8 cellular contexts compared by ENCODE assay signal in genomic region chr5:171419663-171420428, GRCh38. TPM values are rescaled to one million over a fixed set of nuclear protein-coding genes. Genes with fewer than 3 reads are reported as not detected.
DNase-seq lines count a peak whose midpoint lies in the region; ATAC-seq and TF ChIP-seq lines count a peak whose summit lies in the region.

No MANE protein-coding gene starts in this region.

- DNase-seq in EH (ENCODE audit: low read depth) (peak; percentile 37), NCI-H226 (peak; percentile 16), astrocyte of the cerebellum (ENCODE audit: low read depth) (no peak), spleen (peak; percentile 69), NCI-H2107 (lab: John Stamatoyannopoulos, UW) (no peak)

- WGBS in spleen, 5 donors = 0 to 2% (median 1%) methylated on average over 52 to 99 of the region's 99 CpGs

- H3K4me3 ChIP-seq in astrocyte of the cerebellum (ENCODE audit: low read depth, low read length) (peak overlapping the region; percentile 49), iPS-15b (ENCODE audit: low read depth, low read length) (peak overlapping the region; percentile 50), spleen (peak overlapping the region; percentile 1 to 74 (median 46))

- H3K9me3 ChIP-seq in iPS-15b (ENCODE audit: control insufficient read depth, insufficient read depth, low read length) = no peaks in the 10 kb centered on the region
- H3K9me3 ChIP-seq in spleen = no peaks in the 10 kb centered on the region

- TF ChIP-seq CTCF in astrocyte of the cerebellum (IDR thresholded peaks at IDR 0.05; ENCODE audit: low read depth, low read length, missing control alignments) (no peak), spleen (IDR thresholded peaks at IDR 0.05 in 8 of 11, conservative IDR thresholded peaks at IDR 0.05 in 3 of 11) (no peak)

- no peak overlapping the region for H3K27ac ChIP-seq in spleen

- intact Hi-C loops in spleen (cut with DNase I; ENCODE audit: low total_unique reads) = loop anchor here (5.0 kb wide), 1 partner anchor 487 kb away; no protein-coding TSS in a partner anchor

- H3K27me3 ChIP-seq in iPS-15b (ENCODE audit: control insufficient read depth, insufficient read depth, low read length) (peaks cover 28% of the 10 kb centered on the region), spleen (replicated peaks in 1 of 7) (peaks cover 0 to 49% (median 33%) of the 10 kb centered on the region in 7 donors)

- in situ Hi-C loops in astrocyte of the cerebellum (cut with HindIII; ENCODE audit: low sequenced_read_pairs) = loop anchor here (10.0 to 25.0 kb wide), 2 partner anchors 442 to 755 kb away; no protein-coding TSS in a partner anchor

- H3K9ac ChIP-seq in iPS-15b (ENCODE audit: low read depth, low read length) = no peak overlapping the region

- H3K4me1 ChIP-seq in iPS-15b (ENCODE audit: control insufficient read depth, insufficient read depth, low read length) (peaks cover 11% of the 10 kb centered on the region), spleen (peaks cover 16 to 35% (median 32%) of the 10 kb centered on the region in 6 donors)

- ATAC-seq in GM21619 (IDR thresholded peaks at IDR 0.05; ENCODE audit: unreplicated experiment) (peak; percentile 19), HG02588 (IDR thresholded peaks at IDR 0.05; ENCODE audit: unreplicated experiment) (no peak)

- H3K36me3 ChIP-seq in iPS-15b (ENCODE audit: control insufficient read depth, insufficient read depth, low read length) (no peaks in the 10 kb centered on the region), spleen (no peaks in the 10 kb centered on the region)

- TF ChIP-seq POLR2A in spleen (IDR thresholded peaks at IDR 0.05) = no peak

RNA-seq across cellular contexts. Expression of gene FGF18, which starts 0.4 kb away (rescaled TPM):
- total RNA-seq in spleen = under 1 TPM in 6 of 7 donors, not detected in 1; 0.22 to 0.74 (median 0.33) TPM
- under 1 TPM; 0.32 to 0.74 (median 0.33) TPM for polyA plus RNA-seq in spleen

RNA-seq across cellular contexts. Expression of gene NPM1, which starts 32.2 kb away (rescaled TPM):
- total RNA-seq in spleen = 100 to 1,000 TPM; 441 to 681 (median 572) TPM
- 1,000 to 10,000 TPM; 1,521 to 2,472 (median 2,090) TPM for polyA plus RNA-seq in spleen

Comparison
In these comparisons a context has a peak if more than half of its experiments do, and no peak if none do; other contexts are left out.
1. DNase-seq: peak in EH (single experiment), NCI-H226 (single experiment) and spleen (single experiment); none in astrocyte of the cerebellum (single experiment) and NCI-H2107 (single experiment).
2. Peak in every context shown above with its lines, with median percentiles within 50 percentile points of each other: H3K4me3 ChIP-seq.